1 cellular context compared by ENCODE assay signal in genomic region chr19:41439441-41440222, GRCh38.
A peak's percentile ranks its signal among the peaks of the same experiment; 100 is the strongest.
TF ChIP-seq lines count a peak whose summit lies in the region.

TSS of gene DMAC2 (minus strand) at chr19:41439912. CDS start at chr19:41439899, 13 bp downstream.

TF ChIP-seq in HepG2, 621 proteins besides CTCF, POLR2A, EP300 and RAD21 (continued from another document and continues in another):
- TF ChIP-seq ZNF276 (CRISPR knock-in tag; IDR thresholded peaks at IDR 0.05; ENCODE audit: low read depth) (peak; percentile 86; the same call in 1 of the 2 replicates), JUNB (CRISPR knock-in tag; IDR thresholded peaks at IDR 0.05; ENCODE audit: borderline replicate concordance) (no peak), ZNF496 (CRISPR knock-in tag; IDR thresholded peaks at IDR 0.05; ENCODE audit: insufficient replicate concordance) (no peak), MTA3 (CRISPR knock-in tag; IDR thresholded peaks at IDR 0.05) (no peak), PCBP1 (IDR thresholded peaks at IDR 0.05; ENCODE audit: borderline replicate concordance, low read depth, low read length) (0 out of 2 replicates have a peak, but pooled peaks have one; percentile 55), ZNF343 (CRISPR knock-in tag; IDR thresholded peaks at IDR 0.05) (0 out of 2 replicates have a peak, but pooled peaks have one; percentile 41), CENPBD1 (CRISPR knock-in tag; IDR thresholded peaks at IDR 0.05; ENCODE audit: borderline replicate concordance, low read depth) (no peak), KLF16 (CRISPR knock-in tag; IDR thresholded peaks at IDR 0.05) (peak in 1 of 2 experiments; percentile 57; a peak in 1 of 4 replicates), ZNF460 (CRISPR knock-in tag; IDR thresholded peaks at IDR 0.05; ENCODE audit: borderline replicate concordance) (no peak), KDM5A (IDR thresholded peaks at IDR 0.05; ENCODE audit: borderline replicate concordance, low read length) (peak; percentile 98), ZBED4 (CRISPR knock-in tag; IDR thresholded peaks at IDR 0.05; ENCODE audit: borderline replicate concordance) (no peak), STAT6 (CRISPR knock-in tag; IDR thresholded peaks at IDR 0.05; ENCODE audit: borderline replicate concordance) (no peak), REXO4 (CRISPR knock-in tag; IDR thresholded peaks at IDR 0.05; ENCODE audit: borderline replicate concordance) (no peak), BCLAF1 (IDR thresholded peaks at IDR 0.05) (no peak), ZFP82 (CRISPR knock-in tag; IDR thresholded peaks at IDR 0.05; ENCODE audit: borderline replicate concordance) (no peak), ETS1 (CRISPR knock-in tag; IDR thresholded peaks at IDR 0.05) (no peak), ZNF512B (CRISPR knock-in tag; IDR thresholded peaks at IDR 0.05; ENCODE audit: borderline replicate concordance) (no peak), ZKSCAN5 (CRISPR knock-in tag; IDR thresholded peaks at IDR 0.05) (no peak)
- TF ChIP-seq, protein P1, sequence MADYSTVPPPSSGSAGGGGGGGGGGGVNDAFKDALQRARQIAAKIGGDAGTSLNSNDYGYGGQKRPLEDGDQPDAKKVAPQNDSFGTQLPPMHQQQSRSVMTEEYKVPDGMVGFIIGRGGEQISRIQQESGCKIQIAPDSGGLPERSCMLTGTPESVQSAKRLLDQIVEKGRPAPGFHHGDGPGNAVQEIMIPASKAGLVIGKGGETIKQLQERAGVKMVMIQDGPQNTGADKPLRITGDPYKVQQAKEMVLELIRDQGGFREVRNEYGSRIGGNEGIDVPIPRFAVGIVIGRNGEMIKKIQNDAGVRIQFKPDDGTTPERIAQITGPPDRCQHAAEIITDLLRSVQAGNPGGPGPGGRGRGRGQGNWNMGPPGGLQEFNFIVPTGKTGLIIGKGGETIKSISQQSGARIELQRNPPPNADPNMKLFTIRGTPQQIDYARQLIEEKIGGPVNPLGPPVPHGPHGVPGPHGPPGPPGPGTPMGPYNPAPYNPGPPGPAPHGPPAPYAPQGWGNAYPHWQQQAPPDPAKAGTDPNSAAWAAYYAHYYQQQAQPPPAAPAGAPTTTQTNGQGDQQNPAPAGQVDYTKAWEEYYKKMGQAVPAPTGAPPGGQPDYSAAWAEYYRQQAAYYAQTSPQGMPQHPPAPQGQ (CRISPR knock-in tag; IDR thresholded peaks at IDR 0.05; ENCODE audit: borderline replicate concordance), result no peak
- TF ChIP-seq, protein P2, sequence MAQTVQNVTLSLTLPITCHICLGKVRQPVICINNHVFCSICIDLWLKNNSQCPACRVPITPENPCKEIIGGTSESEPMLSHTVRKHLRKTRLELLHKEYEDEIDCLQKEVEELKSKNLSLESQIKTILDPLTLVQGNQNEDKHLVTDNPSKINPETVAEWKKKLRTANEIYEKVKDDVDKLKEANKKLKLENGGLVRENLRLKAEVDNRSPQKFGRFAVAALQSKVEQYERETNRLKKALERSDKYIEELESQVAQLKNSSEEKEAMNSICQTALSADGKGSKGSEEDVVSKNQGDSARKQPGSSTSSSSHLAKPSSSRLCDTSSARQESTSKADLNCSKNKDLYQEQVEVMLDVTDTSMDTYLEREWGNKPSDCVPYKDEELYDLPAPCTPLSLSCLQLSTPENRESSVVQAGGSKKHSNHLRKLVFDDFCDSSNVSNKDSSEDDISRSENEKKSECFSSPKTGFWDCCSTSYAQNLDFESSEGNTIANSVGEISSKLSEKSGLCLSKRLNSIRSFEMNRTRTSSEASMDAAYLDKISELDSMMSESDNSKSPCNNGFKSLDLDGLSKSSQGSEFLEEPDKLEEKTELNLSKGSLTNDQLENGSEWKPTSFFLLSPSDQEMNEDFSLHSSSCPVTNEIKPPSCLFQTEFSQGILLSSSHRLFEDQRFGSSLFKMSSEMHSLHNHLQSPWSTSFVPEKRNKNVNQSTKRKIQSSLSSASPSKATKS (CRISPR knock-in tag; IDR thresholded peaks at IDR 0.05), result no peak
- TF ChIP-seq, protein P3, sequence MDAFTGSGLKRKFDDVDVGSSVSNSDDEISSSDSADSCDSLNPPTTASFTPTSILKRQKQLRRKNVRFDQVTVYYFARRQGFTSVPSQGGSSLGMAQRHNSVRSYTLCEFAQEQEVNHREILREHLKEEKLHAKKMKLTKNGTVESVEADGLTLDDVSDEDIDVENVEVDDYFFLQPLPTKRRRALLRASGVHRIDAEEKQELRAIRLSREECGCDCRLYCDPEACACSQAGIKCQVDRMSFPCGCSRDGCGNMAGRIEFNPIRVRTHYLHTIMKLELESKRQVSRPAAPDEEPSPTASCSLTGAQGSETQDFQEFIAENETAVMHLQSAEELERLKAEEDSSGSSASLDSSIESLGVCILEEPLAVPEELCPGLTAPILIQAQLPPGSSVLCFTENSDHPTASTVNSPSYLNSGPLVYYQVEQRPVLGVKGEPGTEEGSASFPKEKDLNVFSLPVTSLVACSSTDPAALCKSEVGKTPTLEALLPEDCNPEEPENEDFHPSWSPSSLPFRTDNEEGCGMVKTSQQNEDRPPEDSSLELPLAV (CRISPR knock-in tag; conservative IDR thresholded peaks at IDR 0.05; ENCODE audit: low read depth), result no peak
